In genomic region chrX:127884921-127885320, GRCh38 we compare ENCODE assay signal across 34 cellular contexts.
DNase-seq lines count a peak whose midpoint lies in the region; ATAC-seq and TF ChIP-seq lines count a peak whose summit lies in the region.
"Had no signal": no experiment of that assay in that cellular context is flagged by ENCODE, and none has a peak within 500 bp of the region (broad histone marks: within the 10 kb centered on the region; RNA-seq: fewer than 3 reads in every experiment).

No MANE protein-coding gene starts in this region.

- H3K9ac ChIP-seq in mesendoderm (ENCODE audit: low read length) (no peak overlapping the region), trophoblast cell (ENCODE audit: low read length) (no peak overlapping the region)
- H3K9ac ChIP-seq: BLaER1; BLaER1 treated with 17β-estradiol and CSF1 and Interleukin-3, amounts not matched to agents 10 nM and 100 nM had no signal

- H2AFZ ChIP-seq in PC-9 = peak overlapping the region; percentile 49; the same call in 1 of the 2 replicates
- no peak overlapping the region for H2AFZ ChIP-seq in trophoblast cell (ENCODE audit: insufficient read depth, low read length, poor library complexity)

- H4K12ac ChIP-seq in trophoblast cell (ENCODE audit: low read depth, low read length) = no peak overlapping the region

- H3K27me3 ChIP-seq in PC-9 (ENCODE audit: insufficient read depth, low read depth) = no peaks in the 10 kb centered on the region
- H3K27me3 ChIP-seq in mesendoderm (ENCODE audit: insufficient read depth, low read length, poor library complexity) = no peaks in the 10 kb centered on the region
- no peaks in the 10 kb centered on the region for H3K27me3 ChIP-seq in trophoblast cell (ENCODE audit: insufficient read depth, low read length)
- H3K27me3 ChIP-seq in dorsolateral prefrontal cortex = peaks cover 0 to 10% (median 0%) of the 10 kb centered on the region in 45 donors
- no peaks in the 10 kb centered on the region for H3K27me3 ChIP-seq in CD4-positive, alpha-beta memory T cell (ENCODE audit: insufficient read depth, low read length)
- H3K27me3 ChIP-seq: BE2C had no signal

- H3K27ac ChIP-seq in PC-9 (peak overlapping the region; percentile 56), mesendoderm (ENCODE audit: low read depth, low read length) (no peak overlapping the region), trophoblast cell (ENCODE audit: low read depth, low read length) (peak overlapping the region; percentile 40), dorsolateral prefrontal cortex (no peak overlapping the region)
- H3K27ac ChIP-seq in CD4-positive, alpha-beta memory T cell (ENCODE audit: low read depth, low read length) = no peak overlapping the region
- H3K27ac ChIP-seq: 22Rv1; A549; BLaER1; BLaER1 treated with 17β-estradiol and CSF1 and Interleukin-3, amounts not matched to agents 10 nM and 100 nM; C4-2B had no signal

- H2BK12ac ChIP-seq in trophoblast cell (ENCODE audit: low read length) = no peak overlapping the region

- H3K56ac ChIP-seq in mesendoderm (ENCODE audit: low read length) = no peak overlapping the region

- no peak overlapping the region for H2BK5ac ChIP-seq in mesendoderm (ENCODE audit: low read length)
- H2BK5ac ChIP-seq in trophoblast cell (ENCODE audit: low read depth, low read length, poor library complexity) = no peak overlapping the region

- CTCF ChIA-PET in PC-9 (lab: Charles Lee) = no interaction called here
- CTCF ChIA-PET in CD4-positive, alpha-beta memory T cell (lab: Charles Lee; ENCODE audit: partially characterized antibody) = no interaction called here

- no peak overlapping the region for H3K14ac ChIP-seq in trophoblast cell (ENCODE audit: low read length)

- ATAC-seq in GM18517 (IDR thresholded peaks at IDR 0.05; ENCODE audit: unreplicated experiment) = no peak
- ATAC-seq: A549; CD8-positive, alpha-beta T cell had no signal

- TF ChIP-seq CTCF in PC-9 (conservative IDR thresholded peaks at IDR 0.05) = no peak
- TF ChIP-seq CTCF in dorsolateral prefrontal cortex (IDR thresholded peaks at IDR 0.05 in 54 of 56, conservative IDR thresholded peaks at IDR 0.05 in 2 of 56; ENCODE audit: low read depth in 1 of 56, partially characterized antibody in 56 of 56) = no peak

- H3K4me1 ChIP-seq in PC-9 (replicated peaks; ENCODE audit: insufficient read depth) = peaks cover 26% of the 10 kb centered on the region
- H3K4me1 ChIP-seq in mesendoderm (ENCODE audit: control insufficient read depth, low read depth, low read length) = no peaks in the 10 kb centered on the region
- no peaks in the 10 kb centered on the region for H3K4me1 ChIP-seq in trophoblast cell (ENCODE audit: control insufficient read depth in 1 of 2, insufficient read depth in 2 of 2, low read length in 2 of 2)
- H3K4me1 ChIP-seq in CD4-positive, alpha-beta memory T cell (ENCODE audit: insufficient read depth, low read length) = no peaks in the 10 kb centered on the region
- H3K4me1 ChIP-seq: A549; BE2C; BLaER1; BLaER1 treated with 17β-estradiol and CSF1 and Interleukin-3, amounts not matched to agents 10 nM and 100 nM; Caco-2 had no signal

- H3K9me3 Mint-ChIP-seq in CD4-positive, alpha-beta memory T cell = peaks cover 0 to 4% (median 0%) of the 10 kb centered on the region in 8 donors
- H3K9me3 Mint-ChIP-seq: CD4-positive, alpha-beta T cell; CD8-positive, alpha-beta T cell had no signal

- H3K36me3 ChIP-seq in PC-9 (ENCODE audit: low read depth) (no peaks in the 10 kb centered on the region), mesendoderm (ENCODE audit: control insufficient read depth, insufficient read depth, low read length) (no peaks in the 10 kb centered on the region), trophoblast cell (ENCODE audit: control insufficient read depth in 1 of 2, insufficient read depth in 2 of 2, low read length in 2 of 2) (no peaks in the 10 kb centered on the region)
- no peaks in the 10 kb centered on the region for H3K36me3 ChIP-seq in CD4-positive, alpha-beta memory T cell (ENCODE audit: insufficient read depth, low read length)
- H3K36me3 ChIP-seq: BE2C; BLaER1; BLaER1 treated with 17β-estradiol and CSF1 and Interleukin-3, amounts not matched to agents 10 nM and 100 nM had no signal

- DNase-seq in OCI-M1 (lab: John Stamatoyannopoulos, UW) = peak; percentile 2
- peak; percentile 50 to 89 for DNase-seq in PC-9
- peak; percentile 56 for DNase-seq in mesendoderm
- peak; percentile 31 to 34 for DNase-seq in trophoblast cell
- DNase-seq in dorsolateral prefrontal cortex = no peak
- DNase-seq in NCI-H69 (lab: John Stamatoyannopoulos, UW) = no peak
- no peak for DNase-seq in CD4-positive, alpha-beta memory T cell
- DNase-seq: 8988T; ACHN; AML-193; BE2C; C1 segment of cervical spinal cord; Caco-2; Calu3; CD4-positive, alpha-beta T cell; CD4-positive, CD25-positive, alpha-beta regulatory T cell; CD8-positive, alpha-beta memory T cell; CD8-positive, alpha-beta T cell; COR-L47; DMS 273 treated with DMSO at 0.1 percent for 48 hours; DMS153; DMS53; DMS79; DMS79 treated with DMSO at 0.1 percent for 48 hours; DND-41; EL had no signal

- no peaks in the 10 kb centered on the region for H3K9me3 ChIP-seq in PC-9 (ENCODE audit: insufficient read depth, low read depth)
- H3K9me3 ChIP-seq in trophoblast cell (ENCODE audit: insufficient read depth, low read depth, low read length) = no peaks in the 10 kb centered on the region
- H3K9me3 ChIP-seq in CD4-positive, alpha-beta memory T cell (ENCODE audit: control insufficient read depth in 1 of 2, low read length in 2 of 2) = no peaks in the 10 kb centered on the region
- H3K9me3 ChIP-seq: A549; BE2C; BLaER1; BLaER1 treated with 17β-estradiol and CSF1 and Interleukin-3, amounts not matched to agents 10 nM and 100 nM; Caco-2 had no signal

- H3K4me1 Mint-ChIP-seq in CD4-positive, alpha-beta memory T cell = no peaks in the 10 kb centered on the region
- H3K4me1 Mint-ChIP-seq: B cell; CD14-positive monocyte; CD4-positive, CD25-positive, alpha-beta regulatory T cell; CD8-positive, alpha-beta memory T cell had no signal

- H4K91ac ChIP-seq in trophoblast cell (ENCODE audit: low read depth, low read length) = no peak overlapping the region

- H2AK5ac ChIP-seq in mesendoderm (ENCODE audit: low read length) = no peak overlapping the region
- H2AK5ac ChIP-seq in trophoblast cell (ENCODE audit: low read length) = no peak overlapping the region

- H3K9me2 ChIP-seq in PC-9 (ENCODE audit: insufficient read depth) = no peaks in the 10 kb centered on the region

- no peaks in the 10 kb centered on the region for H3K79me2 ChIP-seq in PC-9 (ENCODE audit: low read depth)
- H3K79me2 ChIP-seq in mesendoderm (ENCODE audit: control insufficient read depth, insufficient read depth, low read length) = no peaks in the 10 kb centered on the region
- H3K79me2 ChIP-seq in trophoblast cell (ENCODE audit: control insufficient read depth, insufficient read depth, low read length, poor library complexity) = no peaks in the 10 kb centered on the region

- no peaks in the 10 kb centered on the region for H3K27me3 Mint-ChIP-seq in CD4-positive, alpha-beta memory T cell
- H3K27me3 Mint-ChIP-seq: B cell; CD4-positive, alpha-beta T cell; CD4-positive, CD25-positive, alpha-beta regulatory T cell; CD8-positive, alpha-beta memory T cell had no signal

- H4K8ac ChIP-seq in mesendoderm (ENCODE audit: low read depth, low read length) = no peak overlapping the region
- H4K8ac ChIP-seq in trophoblast cell (ENCODE audit: low read depth, low read length) = no peak overlapping the region

- no peak overlapping the region for H3K18ac ChIP-seq in mesendoderm (ENCODE audit: low read length)
- H3K18ac ChIP-seq in trophoblast cell (ENCODE audit: low read length) = no peak overlapping the region

- H3K27ac Mint-ChIP-seq in CD4-positive, alpha-beta memory T cell = no peak overlapping the region
- H3K27ac Mint-ChIP-seq: B cell; CD14-positive monocyte; CD4-positive, alpha-beta T cell; CD4-positive, CD25-positive, alpha-beta regulatory T cell; CD8-positive, alpha-beta memory T cell; CD8-positive, alpha-beta T cell had no signal

- no peak overlapping the region for H3K4ac ChIP-seq in mesendoderm (ENCODE audit: low read depth, low read length)
- no peak overlapping the region for H3K4ac ChIP-seq in trophoblast cell (ENCODE audit: low read depth, low read length)

- BruUV-seq in PC-9 (replicated peaks; lab: Mats Ljungman, UMichigan) = no TSS peak

- no CpG with 5 or more reads among the region's 5 CpGs for WGBS in mesendoderm (ENCODE audit: extremely low coverage, insufficient coverage, low lambda C conversion rate)
- WGBS in trophoblast cell (ENCODE audit: extremely low coverage, insufficient coverage, insufficient read length) = no CpG with 5 or more reads among the region's 5 CpGs

- H2BK120ac ChIP-seq in mesendoderm (ENCODE audit: low read depth, low read length) = no peak overlapping the region
- no peak overlapping the region for H2BK120ac ChIP-seq in trophoblast cell (ENCODE audit: insufficient read depth, low read length, poor library complexity)

- H3K4me3 Mint-ChIP-seq in CD4-positive, alpha-beta memory T cell = no peak overlapping the region
- H3K4me3 Mint-ChIP-seq: B cell; CD14-positive monocyte; CD4-positive, alpha-beta T cell; CD4-positive, CD25-positive, alpha-beta regulatory T cell; CD8-positive, alpha-beta memory T cell; CD8-positive, alpha-beta T cell had no signal

- H3K4me3 ChIP-seq in PC-9 = no peak overlapping the region
- no peak overlapping the region for H3K4me3 ChIP-seq in mesendoderm (ENCODE audit: low read length)
- H3K4me3 ChIP-seq in trophoblast cell (ENCODE audit: low read depth, low read length) = no peak overlapping the region
- no peak overlapping the region for H3K4me3 ChIP-seq in dorsolateral prefrontal cortex
- H3K4me3 ChIP-seq in CD4-positive, alpha-beta memory T cell (ENCODE audit: low read length in 2 of 2) = no peak overlapping the region
- H3K4me3 ChIP-seq: A549; BLaER1; BLaER1 treated with 17β-estradiol and CSF1 and Interleukin-3, amounts not matched to agents 10 nM and 100 nM had no signal

- POLR2A ChIA-PET in PC-9 (lab: Charles Lee; ENCODE audit: unreplicated experiment) = no interaction called here
- POLR2A ChIA-PET in CD4-positive, alpha-beta memory T cell (lab: Charles Lee; ENCODE audit: partially characterized antibody) = no interaction called here

- H2BK15ac ChIP-seq in mesendoderm (replicated peaks; ENCODE audit: low read depth) = no peak overlapping the region

- no peak overlapping the region for H4K5ac ChIP-seq in mesendoderm (ENCODE audit: low read length)

- H3K23ac ChIP-seq in mesendoderm (ENCODE audit: low read length) (no peak overlapping the region), trophoblast cell (ENCODE audit: low read length) (no peak overlapping the region)

- no peaks in the 10 kb centered on the region for H4K20me1 ChIP-seq in PC-9 (ENCODE audit: insufficient read depth)
- H4K20me1 ChIP-seq: BLaER1 treated with 17β-estradiol and CSF1 and Interleukin-3, amounts not matched to agents 10 nM and 100 nM had no signal

- intact Hi-C loops in PC-9 (cut with micrococcal nuclease; ENCODE audit: unreplicated experiment) (no loop called here), dorsolateral prefrontal cortex (cut with DNase I) (no loop called here)
- intact Hi-C loops in CD4-positive, alpha-beta memory T cell (cut with micrococcal nuclease) = no loop called here

- H3K4me2 ChIP-seq in PC-9 (peak overlapping the region; percentile 51), mesendoderm (ENCODE audit: low read length) (no peak overlapping the region), trophoblast cell (ENCODE audit: low read length) (no peak overlapping the region)
- H3K4me2 ChIP-seq: A549; BLaER1; BLaER1 treated with 17β-estradiol and CSF1 and Interleukin-3, amounts not matched to agents 10 nM and 100 nM had no signal

- no peaks in the 10 kb centered on the region for H3K79me1 ChIP-seq in mesendoderm (ENCODE audit: low read length)
- H3K79me1 ChIP-seq in trophoblast cell (ENCODE audit: low read length) = no peaks in the 10 kb centered on the region

- H3K36me3 Mint-ChIP-seq in CD4-positive, alpha-beta memory T cell = no peaks in the 10 kb centered on the region
- H3K36me3 Mint-ChIP-seq: CD14-positive monocyte; CD4-positive, CD25-positive, alpha-beta regulatory T cell; CD8-positive, alpha-beta memory T cell; CD8-positive, alpha-beta T cell had no signal

- peaks cover 11% of the 10 kb centered on the region for H3F3A ChIP-seq in PC-9 (ENCODE audit: insufficient read depth, low read depth)

Comparison
In these comparisons a context has a peak if more than half of its experiments do, and no peak if none do; other contexts are left out.
1. DNase-seq: peak in OCI-M1 (single experiment), PC-9 (2 of 2), mesendoderm (single experiment) and trophoblast cell (2 of 2); none in dorsolateral prefrontal cortex (0 of 10), NCI-H69 (single experiment) and CD4-positive, alpha-beta memory T cell (0 of 5).
2. H3K27ac ChIP-seq: peak in PC-9 (single experiment) and trophoblast cell (single experiment); none in mesendoderm (single experiment), dorsolateral prefrontal cortex (0 of 59) and CD4-positive, alpha-beta memory T cell (single experiment).